ENCODE assay signal across 1 cellular context in genomic region chr20:43188234-43188653, GRCh38.
TF ChIP-seq lines count a peak whose summit lies in the region.

No MANE protein-coding gene starts in this region.

TF ChIP-seq in SK-N-SH treated with all-trans-retinoic acid at 6 μM for 48 hours, 23 proteins besides CTCF, POLR2A, EP300 and RAD21:
- no peak for TF ChIP-seq TSHZ2 (CRISPR knock-in tag; IDR thresholded peaks at IDR 0.05)
- no peak for TF ChIP-seq ZNF8 (CRISPR knock-in tag; IDR thresholded peaks at IDR 0.05)
- no peak for TF ChIP-seq PPARA (CRISPR knock-in tag; IDR thresholded peaks at IDR 0.05; ENCODE audit: borderline replicate concordance)
- no peak for TF ChIP-seq BACH2 (CRISPR knock-in tag; IDR thresholded peaks at IDR 0.05; ENCODE audit: borderline replicate concordance)
- TF ChIP-seq POU6F1 (CRISPR knock-in tag; IDR thresholded peaks at IDR 0.05; ENCODE audit: borderline replicate concordance, low read depth): no peak
- no peak for TF ChIP-seq ISL1 (CRISPR knock-in tag; IDR thresholded peaks at IDR 0.05)
- no peak for TF ChIP-seq ARNTL (CRISPR knock-in tag; IDR thresholded peaks at IDR 0.05; ENCODE audit: borderline replicate concordance, low read depth)
- TF ChIP-seq TOX (CRISPR knock-in tag; IDR thresholded peaks at IDR 0.05; ENCODE audit: borderline replicate concordance): no peak
- TF ChIP-seq ESRRG (CRISPR knock-in tag; IDR thresholded peaks at IDR 0.05): no peak
- TF ChIP-seq CSRNP3 (CRISPR knock-in tag; IDR thresholded peaks at IDR 0.05): no peak
TF ChIP-seq in SK-N-SH treated with all-trans-retinoic acid at 6 μM for 48 hours: peak in this region for 0.
